In genomic region chr3:195181107-195181498, GRCh38 we compare ENCODE assay signal across 2 cellular contexts.
TF ChIP-seq lines count a peak whose summit lies in the region.

No MANE protein-coding gene starts in this region.

TF ChIP-seq in liver, 16 proteins besides CTCF, POLR2A, EP300 and RAD21 (continued from another document):
- TF ChIP-seq REST (IDR thresholded peaks at IDR 0.05) (no peak), YY1 (IDR thresholded peaks at IDR 0.05) (no peak), NR2F2 (IDR thresholded peaks at IDR 0.05) (no peak), JUND (IDR thresholded peaks at IDR 0.05) (no peak), GABPA (IDR thresholded peaks at IDR 0.05 in 1 of 2, conservative IDR thresholded peaks at IDR 0.05 in 1 of 2) (no peak), TAF1 (conservative IDR thresholded peaks at IDR 0.05) (no peak), HNF4A (conservative IDR thresholded peaks at IDR 0.05) (no peak), FOXA2 (IDR thresholded peaks at IDR 0.05) (no peak), HNF4G (IDR thresholded peaks at IDR 0.05) (no peak), RXRA (IDR thresholded peaks at IDR 0.05) (no peak), ZBTB33 (IDR thresholded peaks at IDR 0.05) (no peak), EGR1 (IDR thresholded peaks at IDR 0.05; ENCODE audit: low read depth in 2 of 2) (no peak)
- TF ChIP-seq, protein P1, sequence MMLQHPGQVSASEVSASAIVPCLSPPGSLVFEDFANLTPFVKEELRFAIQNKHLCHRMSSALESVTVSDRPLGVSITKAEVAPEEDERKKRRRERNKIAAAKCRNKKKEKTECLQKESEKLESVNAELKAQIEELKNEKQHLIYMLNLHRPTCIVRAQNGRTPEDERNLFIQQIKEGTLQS (IDR thresholded peaks at IDR 0.05), result no peak

TF ChIP-seq in HepG2, 621 proteins besides CTCF, POLR2A, EP300 and RAD21 (continued from another document):
- TF ChIP-seq, protein P2, sequence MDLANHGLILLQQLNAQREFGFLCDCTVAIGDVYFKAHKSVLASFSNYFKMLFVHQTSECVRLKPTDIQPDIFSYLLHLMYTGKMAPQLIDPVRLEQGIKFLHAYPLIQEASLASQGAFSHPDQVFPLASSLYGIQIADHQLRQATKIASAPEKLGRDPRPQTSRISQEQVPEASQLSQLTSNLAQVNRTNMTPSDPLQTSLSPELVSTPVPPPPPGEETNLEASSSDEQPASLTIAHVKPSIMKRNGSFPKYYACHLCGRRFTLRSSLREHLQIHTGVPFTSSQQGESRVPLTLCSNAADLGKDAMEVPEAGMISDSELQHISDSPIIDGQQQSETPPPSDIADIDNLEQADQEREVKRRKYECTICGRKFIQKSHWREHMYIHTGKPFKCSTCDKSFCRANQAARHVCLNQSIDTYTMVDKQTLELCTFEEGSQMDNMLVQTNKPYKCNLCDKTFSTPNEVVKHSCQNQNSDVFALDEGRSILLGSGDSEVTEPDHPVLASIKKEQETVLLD (CRISPR knock-in tag; IDR thresholded peaks at IDR 0.05; ENCODE audit: low read depth), result no peak
- no peak for TF ChIP-seq ZNF678 (CRISPR knock-in tag; IDR thresholded peaks at IDR 0.05)
- no peak for TF ChIP-seq HNF4G (IDR thresholded peaks at IDR 0.05; ENCODE audit: borderline replicate concordance, low read depth, low read length)
- no peak for TF ChIP-seq HNF4G (CRISPR knock-in tag; IDR thresholded peaks at IDR 0.05; ENCODE audit: borderline replicate concordance, low read depth)
- no peak for TF ChIP-seq ZNF253 (CRISPR knock-in tag; IDR thresholded peaks at IDR 0.05; ENCODE audit: borderline replicate concordance)
- no peak for TF ChIP-seq JUN (CRISPR knock-in tag; IDR thresholded peaks at IDR 0.05)
- TF ChIP-seq, protein P3, sequence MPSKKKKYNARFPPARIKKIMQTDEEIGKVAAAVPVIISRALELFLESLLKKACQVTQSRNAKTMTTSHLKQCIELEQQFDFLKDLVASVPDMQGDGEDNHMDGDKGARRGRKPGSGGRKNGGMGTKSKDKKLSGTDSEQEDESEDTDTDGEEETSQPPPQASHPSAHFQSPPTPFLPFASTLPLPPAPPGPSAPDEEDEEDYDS (CRISPR knock-in tag; IDR thresholded peaks at IDR 0.05), result no peak
- TF ChIP-seq, protein P4, sequence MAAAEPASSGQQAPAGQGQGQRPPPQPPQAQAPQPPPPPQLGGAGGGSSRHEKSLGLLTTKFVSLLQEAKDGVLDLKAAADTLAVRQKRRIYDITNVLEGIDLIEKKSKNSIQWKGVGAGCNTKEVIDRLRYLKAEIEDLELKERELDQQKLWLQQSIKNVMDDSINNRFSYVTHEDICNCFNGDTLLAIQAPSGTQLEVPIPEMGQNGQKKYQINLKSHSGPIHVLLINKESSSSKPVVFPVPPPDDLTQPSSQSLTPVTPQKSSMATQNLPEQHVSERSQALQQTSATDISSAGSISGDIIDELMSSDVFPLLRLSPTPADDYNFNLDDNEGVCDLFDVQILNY (CRISPR knock-in tag; conservative IDR thresholded peaks at IDR 0.05), result no peak
- no peak for TF ChIP-seq XRCC5 (optimal IDR thresholded peaks at IDR 0.05; ENCODE audit: low read length)
